18 cellular contexts compared by ENCODE assay signal in genomic region chr1:245837741-245838140, GRCh38.
A peak's percentile ranks its signal among the peaks of the same experiment; 100 is the strongest.
DNase-seq lines count a peak whose midpoint lies in the region; ATAC-seq and TF ChIP-seq lines count a peak whose summit lies in the region.
"Had no signal": no experiment of that assay in that cellular context is flagged by ENCODE, and none has a peak within 500 bp of the region (broad histone marks: within the 10 kb centered on the region; RNA-seq: fewer than 3 reads in every experiment).

No MANE protein-coding gene starts in this region.

- no peak overlapping the region for H3K4me3 ChIP-seq in fibroblast of the aortic adventitia (ENCODE audit: low read depth, low read length)
- H3K4me3 ChIP-seq in smooth muscle cell: no peak overlapping the region
- H3K4me3 ChIP-seq: GM12878, psoas muscle had no signal

- ATAC-seq in SK-N-SH treated with all-trans-retinoic acid at 6 μM for 48 hours: peak; percentile 74
- ATAC-seq: activated CD4-positive, CD25-positive, alpha-beta regulatory T cell treated with anti-CD3 and anti-CD28 coated beads, Interleukin-2, amount 50 U/mL, for 24 hours; activated naive CD4-positive, alpha-beta T cell treated with anti-CD3 and anti-CD28 coated beads, Interleukin-2, amount 50 U/mL, for 72 hours; GM12878; psoas muscle; T-helper 17 cell had no signal

- DNase-seq in HT1080 (ENCODE audit: low read depth): peak; percentile 48
- DNase-seq in fibroblast of the aortic adventitia (ENCODE audit: low read depth): peak; percentile 66
- DNase-seq in smooth muscle cell (lab: John Stamatoyannopoulos, UW; ENCODE audit: unreplicated experiment): no peak
- no peak for DNase-seq in HuH-7.5 (ENCODE audit: low spot score)
- DNase-seq in GM19238 (ENCODE audit: insufficient read length, low spot score): no peak
- no peak for DNase-seq in activated T-cell treated with anti-CD3 and anti-CD28 coated beads for 4 hours
- DNase-seq: CD4-positive, alpha-beta memory T cell; central memory CD4-positive, alpha-beta T cell; islet precursor cell; NCI-H1694; psoas muscle; stimulated activated CD4-positive, alpha-beta T cell treated with anti-CD3 and anti-CD28 coated beads, Interleukin-15, amount 100 ng/mL, for 24 hours; T-helper 17 cell had no signal

- peak overlapping the region; percentile 81 for H3K27ac ChIP-seq in smooth muscle cell (ENCODE audit: low read depth)
- H3K27ac ChIP-seq: KMS-11, psoas muscle had no signal

- 47% methylated on average over 4 of the region's 4 CpGs for WGBS in smooth muscle cell (ENCODE audit: low lambda C conversion rate)

- no peaks in the 10 kb centered on the region for H3K27me3 ChIP-seq in smooth muscle cell (ENCODE audit: low read depth)

- H3K36me3 ChIP-seq in smooth muscle cell (ENCODE audit: low read depth): no peaks in the 10 kb centered on the region

- no peaks in the 10 kb centered on the region for H3K9me3 ChIP-seq in smooth muscle cell (replicated peaks; ENCODE audit: low read depth)
- H3K9me3 ChIP-seq: psoas muscle had no signal

- peak overlapping the region; percentile 33 for H3K4me2 ChIP-seq in smooth muscle cell
- H3K4me2 ChIP-seq: KMS-11 had no signal

- H3F3A ChIP-seq in smooth muscle cell (ENCODE audit: low read depth): no peaks in the 10 kb centered on the region

- no peaks in the 10 kb centered on the region for H3K4me1 ChIP-seq in smooth muscle cell (ENCODE audit: low read depth)
- H3K4me1 ChIP-seq: psoas muscle had no signal

- H3K79me2 ChIP-seq in smooth muscle cell (ENCODE audit: low read depth): no peaks in the 10 kb centered on the region

- no peaks in the 10 kb centered on the region for H4K20me1 ChIP-seq in smooth muscle cell (ENCODE audit: low read depth)

- no peak overlapping the region for H3K9ac ChIP-seq in smooth muscle cell (ENCODE audit: low read depth)
- H3K9ac ChIP-seq: KMS-11 had no signal

- no peak overlapping the region for H2AFZ ChIP-seq in smooth muscle cell (ENCODE audit: low read depth)

- TF ChIP-seq CTCF in fibroblast of the aortic adventitia (IDR thresholded peaks at IDR 0.05; ENCODE audit: insufficient read depth, low read length): no peak
- no peak for TF ChIP-seq CTCF in smooth muscle cell (IDR thresholded peaks at IDR 0.05; ENCODE audit: borderline replicate concordance, insufficient read depth, poor library complexity, severe bottlenecking)

TF ChIP-seq in SK-N-SH treated with all-trans-retinoic acid at 6 μM for 48 hours, 23 proteins besides CTCF, POLR2A, EP300 and RAD21:
- no peak for TF ChIP-seq CSRNP3 (CRISPR knock-in tag; IDR thresholded peaks at IDR 0.05)
- TF ChIP-seq TOX (CRISPR knock-in tag; IDR thresholded peaks at IDR 0.05; ENCODE audit: borderline replicate concordance): no peak
- no peak for TF ChIP-seq SNAI2 (CRISPR knock-in tag; IDR thresholded peaks at IDR 0.05)
- TF ChIP-seq OSR1 (CRISPR knock-in tag; IDR thresholded peaks at IDR 0.05): no peak
- no peak for TF ChIP-seq ZNF70 (CRISPR knock-in tag; IDR thresholded peaks at IDR 0.05)
- TF ChIP-seq ISL1 (CRISPR knock-in tag; IDR thresholded peaks at IDR 0.05): no peak
- no peak for TF ChIP-seq CSDC2 (CRISPR knock-in tag; IDR thresholded peaks at IDR 0.05)
- no peak for TF ChIP-seq TSHZ2 (CRISPR knock-in tag; IDR thresholded peaks at IDR 0.05)
- no peak for TF ChIP-seq ZFP30 (CRISPR knock-in tag; IDR thresholded peaks at IDR 0.05)
- no peak for TF ChIP-seq POU6F1 (CRISPR knock-in tag; IDR thresholded peaks at IDR 0.05; ENCODE audit: borderline replicate concordance, low read depth)
- no peak for TF ChIP-seq ZNF8 (CRISPR knock-in tag; IDR thresholded peaks at IDR 0.05)
- no peak for TF ChIP-seq GLIS3 (CRISPR knock-in tag; IDR thresholded peaks at IDR 0.05)
- no peak for TF ChIP-seq PPARA (CRISPR knock-in tag; IDR thresholded peaks at IDR 0.05; ENCODE audit: borderline replicate concordance)

Comparison
In these comparisons a context has a peak if more than half of its experiments do, and no peak if none do; other contexts are left out.
1. DNase-seq: peak in HT1080 (single experiment) and fibroblast of the aortic adventitia (single experiment); none in smooth muscle cell (single experiment), HuH-7.5 (single experiment), GM19238 (single experiment) and activated T-cell treated with anti-CD3 and anti-CD28 coated beads for 4 hours (single experiment).